ENCODE assay signal across 9 cellular contexts in the genomic region with DNA sequence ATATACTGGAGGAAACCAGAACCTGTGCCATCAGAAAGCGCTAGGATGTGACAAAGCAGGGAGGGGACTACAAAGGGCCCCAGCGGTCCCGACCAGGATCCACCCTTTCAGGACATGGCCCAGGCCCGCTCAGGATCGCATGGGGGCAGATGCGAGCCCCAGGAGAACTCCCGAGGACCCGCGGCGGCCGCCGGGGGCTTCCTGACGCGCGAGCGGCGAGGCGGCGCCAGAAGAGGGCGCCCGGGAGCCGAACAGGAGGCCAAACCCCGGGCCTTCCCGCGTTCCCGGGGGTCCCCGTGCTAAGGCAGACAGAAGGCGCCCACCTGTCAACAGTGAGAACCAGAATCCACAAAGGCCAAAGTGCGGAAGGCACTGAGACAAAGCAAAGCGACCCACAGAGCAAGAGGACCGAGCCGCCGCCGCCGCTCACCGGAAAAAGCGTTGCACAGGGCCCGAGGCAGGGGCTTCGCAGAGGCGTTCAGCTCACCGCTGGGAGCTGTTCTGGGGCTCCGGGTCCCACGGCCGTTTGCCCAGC. TPM values are rescaled to one million over a fixed set of nuclear protein-coding genes. Genes with fewer than 3 reads are reported as not detected.
DNase-seq lines count a peak whose midpoint lies in the region; ATAC-seq, FAIRE-seq and TF ChIP-seq lines count a peak whose summit lies in the region.
"Had no signal": no experiment of that assay in that cellular context is flagged by ENCODE, and none has a peak within 500 bp of the region (broad histone marks: within the 10 kb centered on the region; RNA-seq: fewer than 3 reads in every experiment).

No MANE protein-coding gene starts in this region.

- H3K4me3 ChIP-seq in HFF-Myc (replicated peaks; ENCODE audit: low read depth, low read length) = no peak overlapping the region
- H3K4me3 ChIP-seq in PC-9 = no peak overlapping the region
- peak overlapping the region in 1 of 4 donors; percentile 12 for H3K4me3 ChIP-seq in pancreas
- H3K4me3 ChIP-seq in thoracic aorta = peak overlapping the region; percentile 66

- peaks cover 22% of the 10 kb centered on the region for H3K4me1 Mint-ChIP-seq in CD14-positive monocyte
- peaks cover 8% of the 10 kb centered on the region for H3K4me1 Mint-ChIP-seq in activated T-helper 17 cell treated with anti-CD3 and anti-CD28 coated beads, Interleukin-2, amount 50 U/mL, for 72 hours

- H3F3A ChIP-seq in PC-9 (ENCODE audit: insufficient read depth, low read depth) = no peaks in the 10 kb centered on the region

- intact Hi-C loops in CD14-positive monocyte (cut with micrococcal nuclease) (no loop called here), PC-9 (cut with micrococcal nuclease; ENCODE audit: unreplicated experiment) (no loop called here), pancreas (cut with DNase I) (no loop called here)

- no peaks in the 10 kb centered on the region for H3K9me3 ChIP-seq in PC-9 (ENCODE audit: insufficient read depth, low read depth)
- no peaks in the 10 kb centered on the region for H3K9me3 ChIP-seq in pancreas
- H3K9me3 ChIP-seq in thoracic aorta = no peaks in the 10 kb centered on the region

- no peak for FAIRE-seq in frontal cortex (lab: Jason Lieb, UNC)
- no peak for FAIRE-seq in pancreas (lab: Jason Lieb, UNC)

- no peaks in the 10 kb centered on the region for H3K79me2 ChIP-seq in PC-9 (ENCODE audit: low read depth)

- no peak overlapping the region for H2AFZ ChIP-seq in PC-9

- H3K36me3 Mint-ChIP-seq in CD14-positive monocyte = peaks cover 0 to 2% of the 10 kb centered on the region in 2 donors
- H3K36me3 Mint-ChIP-seq in activated T-helper 17 cell treated with anti-CD3 and anti-CD28 coated beads, Interleukin-2, amount 50 U/mL, for 72 hours (ENCODE audit: low read depth) = no peaks in the 10 kb centered on the region

- peak; percentile 78 for ATAC-seq in activated T-helper 17 cell treated with anti-CD3 and anti-CD28 coated beads, Interleukin-2, amount 50 U/mL, for 72 hours (replicated peaks)
- ATAC-seq in pancreas (peak; percentile 71 to 96 (median 90)), thoracic aorta (ENCODE audit: insufficient number of reproducible peaks, low FRiP score, low read depth) (no peak), GM19455 (IDR thresholded peaks at IDR 0.05; ENCODE audit: unreplicated experiment) (no peak)

- POLR2A ChIA-PET in PC-9 (lab: Charles Lee; ENCODE audit: unreplicated experiment) = interaction anchor here (0.6 kb wide), 1 partner anchor 92 kb away, joined by 3 read pairs; no protein-coding TSS in a partner anchor

- peak overlapping the region; percentile 65 for H3K4me2 ChIP-seq in PC-9

- H3K27me3 ChIP-seq in PC-9 (ENCODE audit: insufficient read depth, low read depth) = no peaks in the 10 kb centered on the region
- H3K27me3 ChIP-seq in pancreas = peaks cover 0 to 13% (median 0%) of the 10 kb centered on the region in 4 donors
- H3K27me3 ChIP-seq in thoracic aorta (replicated peaks; ENCODE audit: insufficient read depth) = no peaks in the 10 kb centered on the region

- CTCF ChIA-PET in PC-9 (lab: Charles Lee) = interaction anchor here (0.6 to 0.9 kb wide), 3 partner anchors 61 to 171 kb away, joined by 3 read pairs; no protein-coding TSS in a partner anchor

- H3K9me3 Mint-ChIP-seq in CD14-positive monocyte = peaks cover 0 to 3% (median 1%) of the 10 kb centered on the region in 7 donors
- no peaks in the 10 kb centered on the region for H3K9me3 Mint-ChIP-seq in activated T-helper 17 cell treated with anti-CD3 and anti-CD28 coated beads, Interleukin-2, amount 50 U/mL, for 72 hours

- no TSS peak for BruUV-seq in PC-9 (replicated peaks; lab: Mats Ljungman, UMichigan)

- peaks cover 5 to 40% (median 6%) of the 10 kb centered on the region in 3 donors for H3K27me3 Mint-ChIP-seq in CD14-positive monocyte (ENCODE audit: low read depth in 3 of 3)
- H3K27me3 Mint-ChIP-seq in activated T-helper 17 cell treated with anti-CD3 and anti-CD28 coated beads, Interleukin-2, amount 50 U/mL, for 72 hours = no peaks in the 10 kb centered on the region

- H3K36me3 ChIP-seq in PC-9 (ENCODE audit: low read depth) (no peaks in the 10 kb centered on the region), pancreas (no peaks in the 10 kb centered on the region), thoracic aorta (no peaks in the 10 kb centered on the region)

- H4K20me1 ChIP-seq in PC-9 (ENCODE audit: insufficient read depth) = no peaks in the 10 kb centered on the region

- H3K27ac Mint-ChIP-seq in CD14-positive monocyte = peak overlapping the region; percentile 82 to 93 (median 92)
- H3K27ac Mint-ChIP-seq in activated T-helper 17 cell treated with anti-CD3 and anti-CD28 coated beads, Interleukin-2, amount 50 U/mL, for 72 hours = peak overlapping the region; percentile 80

- DNase-seq in CD14-positive monocyte (ENCODE audit: low spot score) = peak; percentile 63
- DNase-seq in HFF-Myc (ENCODE audit: extremely low read depth, low read depth) = no peak
- peak; percentile 42 to 73 for DNase-seq in PC-9
- peak; percentile 50 to 58 for DNase-seq in frontal cortex (ENCODE audit: low spot score in 2 of 2)
- peak; percentile 24 to 80 (median 48) for DNase-seq in pancreas
- no peak for DNase-seq in thoracic aorta (ENCODE audit: low spot score)

- TF ChIP-seq CTCF in CD14-positive monocyte (IDR thresholded peaks at IDR 0.05) (peak; percentile 76), HFF-Myc (IDR thresholded peaks at IDR 0.05; ENCODE audit: low read depth, low read length, missing control alignments) (peak; percentile 63), PC-9 (conservative IDR thresholded peaks at IDR 0.05) (peak; percentile 81), pancreas (IDR thresholded peaks at IDR 0.05) (peak; percentile 31 to 45 (median 40)), thoracic aorta (IDR thresholded peaks at IDR 0.05) (peak; percentile 70)

- no peaks in the 10 kb centered on the region for H3K4me1 ChIP-seq in PC-9 (replicated peaks; ENCODE audit: insufficient read depth)
- H3K4me1 ChIP-seq in pancreas = no peaks in the 10 kb centered on the region
- H3K4me1 ChIP-seq in thoracic aorta (ENCODE audit: control insufficient read depth in 1 of 2, low read depth in 2 of 2) = no peaks in the 10 kb centered on the region

- WGBS in pancreas, 2 donors = 10 to 19% methylated on average over 44 of the region's 44 CpGs

- no peak overlapping the region for H3K27ac ChIP-seq in PC-9
- H3K27ac ChIP-seq in pancreas = no peak overlapping the region
- no peak overlapping the region for H3K27ac ChIP-seq in thoracic aorta

- no peaks in the 10 kb centered on the region for H3K9me2 ChIP-seq in PC-9 (ENCODE audit: insufficient read depth)

- H3K4me3 Mint-ChIP-seq in CD14-positive monocyte = peak overlapping the region; percentile 64 to 93
- H3K4me3 Mint-ChIP-seq in activated T-helper 17 cell treated with anti-CD3 and anti-CD28 coated beads, Interleukin-2, amount 50 U/mL, for 72 hours = peak overlapping the region; percentile 78

RNA-seq across cellular contexts. Expression of gene OPN1LW, which starts 7.3 kb away (rescaled TPM):
- polyA plus RNA-seq in CD14-positive monocyte (not detected), pancreas (not detected)
- total RNA-seq in PC-9 (2021) (not detected in 2 replicates), frontal cortex (not detected), pancreas (not detected), thoracic aorta (not detected)
- total RNA-seq in activated T-helper 17 cell treated with anti-CD3 and anti-CD28 coated beads, Interleukin-2, amount 50 U/mL, for 72 hours = not detected
- total RNA-seq: T-helper 1 cell treated with Interleukin-12 subunit alpha and Interleukin-12 subunit beta and Interleukin-4 antibody, amounts not matched to agents 30 ng/mL and 1 ng/mL, for 36 hours had no signal

RNA-seq across cellular contexts. Expression of gene MECP2, which starts 39.2 kb away (rescaled TPM):
- polyA plus RNA-seq in CD14-positive monocyte (1 to 10 TPM; 5.2 to 9.6 TPM), pancreas (10 to 100 TPM; 17.7 to 19.5 TPM)
- total RNA-seq in PC-9 (2021) (85.6 and 90.1 TPM in 2 replicates), frontal cortex (21.2 TPM), pancreas (10 to 100 TPM; 21.3 to 30.8 (median 23.6) TPM), thoracic aorta (100 to 1,000 TPM in 1 of 2 donors, 10 to 100 TPM in 1; 57.0 to 113 TPM)
- total RNA-seq in activated T-helper 17 cell treated with anti-CD3 and anti-CD28 coated beads, Interleukin-2, amount 50 U/mL, for 72 hours = 10 to 100 TPM; 72.2 to 87.8 TPM

RNA-seq across cellular contexts. Expression of gene OPN1MW, which starts 45.7 kb away (rescaled TPM):
- polyA plus RNA-seq in CD14-positive monocyte (not detected), pancreas (not detected)
- total RNA-seq in PC-9 (2021) (not detected in 2 replicates), frontal cortex (not detected), pancreas (not detected), thoracic aorta (not detected)
- not detected for total RNA-seq in activated T-helper 17 cell treated with anti-CD3 and anti-CD28 coated beads, Interleukin-2, amount 50 U/mL, for 72 hours
- total RNA-seq: T-helper 1 cell treated with Interleukin-12 subunit alpha and Interleukin-12 subunit beta and Interleukin-4 antibody, amounts not matched to agents 30 ng/mL and 1 ng/mL, for 36 hours had no signal

Comparison
In these comparisons a context has a peak if more than half of its experiments do, and no peak if none do; other contexts are left out.
1. DNase-seq: peak in CD14-positive monocyte (single experiment), PC-9 (2 of 2), frontal cortex (2 of 2) and pancreas (6 of 6); none in HFF-Myc (single experiment) and thoracic aorta (single experiment).
2. ATAC-seq: peak in activated T-helper 17 cell treated with anti-CD3 and anti-CD28 coated beads, Interleukin-2, amount 50 U/mL, for 72 hours (single experiment) and pancreas (4 of 4); none in thoracic aorta (single experiment) and GM19455 (single experiment).
3. Peak in every context shown above with its lines, with median percentiles within 50 percentile points of each other: CTCF ChIP-seq.